In the genomic region with DNA sequence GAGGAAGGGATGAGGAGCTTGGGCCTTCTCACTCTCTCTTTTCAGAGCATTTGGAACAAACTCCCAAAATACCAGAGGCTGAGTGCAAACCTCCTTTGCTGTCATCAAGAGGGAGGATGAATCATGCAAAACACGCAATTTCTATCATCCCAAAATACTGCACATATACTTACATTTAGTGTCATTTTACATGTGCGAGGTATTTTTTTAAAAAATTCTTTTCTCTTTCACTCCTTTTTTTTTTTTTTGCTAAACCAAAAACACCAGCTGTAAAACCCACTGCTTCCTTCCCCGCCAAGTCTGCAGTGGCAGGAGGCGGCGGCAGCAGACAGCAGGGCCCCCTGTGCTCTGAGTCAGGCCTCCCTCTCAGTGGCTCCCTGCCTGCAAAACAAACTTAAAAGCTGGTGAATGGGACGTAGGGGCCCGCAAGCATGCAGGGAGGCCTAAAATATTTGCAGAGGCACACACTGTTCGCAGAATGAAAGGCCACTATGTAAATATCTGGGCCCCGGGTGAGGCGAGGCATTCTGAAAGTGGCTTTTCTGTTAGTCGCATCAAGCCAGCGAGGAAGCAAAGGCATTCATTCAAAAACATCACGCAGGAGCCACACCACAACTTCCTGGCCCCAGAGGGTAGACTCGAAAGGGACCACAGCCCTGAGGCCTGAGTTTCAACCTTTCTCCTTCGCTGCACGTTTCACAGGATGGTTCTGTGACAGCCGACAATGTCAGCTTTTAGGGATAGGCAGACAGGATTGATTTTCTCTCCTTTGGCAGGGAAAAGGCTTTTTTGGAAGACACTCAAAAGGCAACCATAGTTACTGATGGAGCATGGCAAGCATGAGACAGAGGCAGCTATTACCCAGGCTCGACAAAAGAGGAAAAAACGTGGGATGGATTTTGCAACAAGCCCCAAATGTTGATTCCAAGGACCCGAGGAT, we compare ENCODE assay signal across 8 cellular contexts.
DNase-seq lines count a peak whose midpoint lies in the region; TF ChIP-seq lines count a peak whose summit lies in the region.

No MANE protein-coding gene starts in this region.

- CTCF ChIA-PET in GM10248 (lab: Yijun Ruan, JAX): interaction anchor here (0.9 to 2.6 kb wide), 8 partner anchors 7 to 273 kb away, joined by 3 to 11 read pairs (median 4); no protein-coding TSS in a partner anchor
- CTCF ChIA-PET in HEK293 (lab: Yijun Ruan, JAX): interaction anchor here (0.8 kb wide), 1 partner anchor 36 kb away, joined by 3 read pairs; no protein-coding TSS in a partner anchor

- no peaks in the 10 kb centered on the region; a peak in 1 of 3 replicates for H3K36me3 ChIP-seq in HEK293 (ENCODE audit: control insufficient read depth in 2 of 2, insufficient read depth in 1 of 2, low read length in 2 of 2)

- peak overlapping the region; percentile 35; the same call in 1 of the 2 replicates for H3K27ac ChIP-seq in HEK293 (ENCODE audit: extremely low read depth, low read depth, low read length)

- H3K4me1 ChIP-seq in HEK293 (ENCODE audit: control insufficient read depth, insufficient read depth, low read length) (peaks cover 12% of the 10 kb centered on the region), mononuclear cell (ENCODE audit: insufficient read depth, low read length) (peaks cover 30% of the 10 kb centered on the region)

- H3K27me3 ChIP-seq in mononuclear cell (ENCODE audit: insufficient read depth, low read length): no peaks in the 10 kb centered on the region

- no peak for TF ChIP-seq CTCF in GM10248 (IDR thresholded peaks at IDR 0.05; ENCODE audit: control extremely low read depth, extremely low read depth, low read depth, missing control alignments)
- no peak for TF ChIP-seq CTCF in HEK293 (tag by site-specific recombination; IDR thresholded peaks at IDR 0.05)

- DNase-seq in GM10248 (ENCODE audit: extremely low spot score) (peak; percentile 80), NAMALWA (ENCODE audit: low spot score) (peak; percentile 83), dedifferentiated amniotic fluid mesenchymal stem cell (ENCODE audit: extremely low spot score) (peak; percentile 81), NCI-H82 (lab: John Stamatoyannopoulos, UW) (no peak)
- peak; percentile 76 to 80 for DNase-seq in activated CD4-positive, alpha-beta T cell treated with anti-CD3 and anti-CD28 coated beads, Interleukin-2, amount 50 U/mL, for 48 hours
- peak; percentile 82 for DNase-seq in stimulated activated CD8-positive, alpha-beta memory T cell treated with anti-CD3 and anti-CD28 coated beads, Interleukin-4, amount 100 ng/mL, for 48 hours

- no peaks in the 10 kb centered on the region for H3K9me3 ChIP-seq in HEK293 (ENCODE audit: control insufficient read depth, insufficient read depth, low read depth, low read length)
- no peaks in the 10 kb centered on the region for H3K9me3 ChIP-seq in mononuclear cell (ENCODE audit: low read depth, low read length)

- POLR2A ChIA-PET in GM10248 (lab: Yijun Ruan, JAX) (interaction anchor here (0.6 kb wide), 1 partner anchor 171 kb away, joined by 3 read pairs; no protein-coding TSS in a partner anchor), HEK293 (lab: Yijun Ruan, JAX) (no interaction called here)

- H3K4me3 ChIP-seq in HEK293 (ENCODE audit: low read depth, low read length) (no peak overlapping the region), mononuclear cell (ENCODE audit: low read length) (peak overlapping the region; percentile 3)

TF ChIP-seq in HEK293, 187 proteins besides CTCF, POLR2A, EP300 and RAD21:
- TF ChIP-seq ZIC2 (tag by site-specific recombination; IDR thresholded peaks at IDR 0.05): peak; percentile 93
- TF ChIP-seq ZNF155 (tag by site-specific recombination; IDR thresholded peaks at IDR 0.05): no peak
- TF ChIP-seq GLIS1 (tag by site-specific recombination; IDR thresholded peaks at IDR 0.05): peak; percentile 83
- TF ChIP-seq ZNF335 (tag by site-specific recombination; conservative IDR thresholded peaks at IDR 0.05): 0 out of 2 replicates have a peak, but pooled peaks have one; percentile 23
- TF ChIP-seq ZNF600 (tag by site-specific recombination; IDR thresholded peaks at IDR 0.05): 0 out of 2 replicates have a peak, but pooled peaks have one; percentile 13
